26 cellular contexts compared by ENCODE assay signal in genomic region chr4:172188248-172188976, GRCh38.
A peak's percentile ranks its signal among the peaks of the same experiment; 100 is the strongest.
DNase-seq lines count a peak whose midpoint lies in the region; ATAC-seq and TF ChIP-seq lines count a peak whose summit lies in the region.
"Had no signal": no experiment of that assay in that cellular context is flagged by ENCODE, and none has a peak within 500 bp of the region (broad histone marks: within the 10 kb centered on the region; RNA-seq: fewer than 3 reads in every experiment).

No MANE protein-coding gene starts in this region.

- no peak for TF ChIP-seq POLR2A in GM18505 (IDR thresholded peaks at IDR 0.05; ENCODE audit: borderline replicate concordance, extremely low read depth, insufficient read depth, insufficient read length)

- no peak for ATAC-seq in GM18505 (IDR thresholded peaks at IDR 0.05; ENCODE audit: unreplicated experiment)
- ATAC-seq: activated CD8-positive, alpha-beta memory T cell treated with anti-CD3 and anti-CD28 coated beads, Interleukin-2, amount 10 ng/mL, durations not matched to agents 7 days and 5 days; activated T-cell treated with anti-CD3 and anti-CD28 coated beads, Interleukin-2, amount 50 U/mL, for 4 hours; left lung; T-cell had no signal

- H3K4me3 ChIP-seq in LNCaP clone FGC (ENCODE audit: low read depth, low read length) = peak overlapping the region; percentile 25
- H3K4me3 ChIP-seq: left lung, right atrium auricular region, smooth muscle cell had no signal

- TF ChIP-seq CTCF in LNCaP clone FGC (IDR thresholded peaks at IDR 0.05; ENCODE audit: control insufficient read depth, extremely low read depth, insufficient read depth) = no peak

- DNase-seq in DMS153 (lab: John Stamatoyannopoulos, UW) (peak; percentile 5), LNCaP clone FGC (ENCODE audit: low read depth) (peak; percentile 49), SHP77 (lab: John Stamatoyannopoulos, UW) (peak; percentile 32 to 53), islet precursor cell (peak; percentile 64), HPDE6-E6E7 (ENCODE audit: extremely low spot score) (no peak)
- DNase-seq in activated CD4-positive, CD25-positive, alpha-beta regulatory T cell treated with anti-CD3 and anti-CD28 coated beads, Interleukin-2, amount 50 U/mL, for 72 hours = no peak
- DNase-seq: activated B cell treated with CpG ODN at 0.5 μM for 24 hours; activated CD8-positive, alpha-beta memory T cell treated with anti-CD3 and anti-CD28 coated beads, Interleukin-2, amount 10 ng/mL, durations not matched to agents 7 days and 5 days; activated gamma-delta T cell; activated naive CD8-positive, alpha-beta T cell treated with anti-CD3 and anti-CD28 coated beads for 36 hours; activated T-cell treated with anti-CD3 and anti-CD28 coated beads, Interleukin-2, amount 50 U/mL, for 4 hours; aorta; C1 segment of cervical spinal cord; Calu3; effector CD4-positive, alpha-beta T cell; Kasumi-1; left lung; mesenchymal stem cell; NCI-H187; NCI-H524 treated with DMSO at 0.1 percent for 48 hours; posterior cingulate gyrus; stimulated activated naive CD4-positive, alpha-beta T cell; T-cell had no signal

Comparison
In these comparisons a context has a peak if more than half of its experiments do, and no peak if none do; other contexts are left out.
1. DNase-seq: peak in DMS153 (single experiment), LNCaP clone FGC (single experiment), SHP77 (2 of 2) and islet precursor cell (single experiment); none in HPDE6-E6E7 (single experiment) and activated CD4-positive, CD25-positive, alpha-beta regulatory T cell treated with anti-CD3 and anti-CD28 coated beads, Interleukin-2, amount 50 U/mL, for 72 hours (single experiment).